In genomic region chr17:74466111-74466784, GRCh38 we compare ENCODE assay signal across 1 cellular context.
TF ChIP-seq lines count a peak whose summit lies in the region.

CD300A (plus strand) TSS chr17:74466634; CDS start chr17:74466704, 70 bp downstream.

TF ChIP-seq in GM12878, 131 proteins besides CTCF, POLR2A, EP300 and RAD21 (continued from another document and continues in another):
- TF ChIP-seq ZNF274 (IDR thresholded peaks at IDR 0.05; ENCODE audit: insufficient read depth, insufficient read length) = no peak
- TF ChIP-seq HDGF (IDR thresholded peaks at IDR 0.05) = 0 out of 2 replicates have a peak, but pooled peaks have one; percentile 23
- 0 out of 2 replicates have a peak, but pooled peaks have one; percentile 48 for TF ChIP-seq MTA2 (IDR thresholded peaks at IDR 0.05; ENCODE audit: low read depth)
- TF ChIP-seq REST (IDR thresholded peaks at IDR 0.05; ENCODE audit: low read depth, low read length) = no peak
- TF ChIP-seq LARP7 (IDR thresholded peaks at IDR 0.05) = no peak
- TF ChIP-seq NR2C2 (IDR thresholded peaks at IDR 0.05; ENCODE audit: borderline replicate concordance, control insufficient read depth, insufficient read length, low read depth) = no peak
- no peak for TF ChIP-seq USF1 (IDR thresholded peaks at IDR 0.05; ENCODE audit: borderline replicate concordance, extremely low read length, insufficient read depth, low read depth, low read length)
- TF ChIP-seq CEBPB (IDR thresholded peaks at IDR 0.05; ENCODE audit: borderline replicate concordance in 1 of 2, low read depth in 2 of 2, low read length in 2 of 2) = no peak
- TF ChIP-seq CBX3 (IDR thresholded peaks at IDR 0.05; ENCODE audit: borderline replicate concordance, low read depth) = no peak
- no peak for TF ChIP-seq FOXM1 (IDR thresholded peaks at IDR 0.05; ENCODE audit: low read depth, low read length)
- TF ChIP-seq SMAD1 (IDR thresholded peaks at IDR 0.05; ENCODE audit: low read depth, partially characterized antibody) = no peak
- TF ChIP-seq YBX1 (IDR thresholded peaks at IDR 0.05) = no peak
- no peak for TF ChIP-seq PRDM15 (CRISPR knock-in tag; IDR thresholded peaks at IDR 0.05)
- TF ChIP-seq NR2C1 (IDR thresholded peaks at IDR 0.05) = no peak
- TF ChIP-seq PML (IDR thresholded peaks at IDR 0.05; ENCODE audit: low read length) = 0 out of 2 replicates have a peak, but pooled peaks have one; percentile 35
- peak; percentile 94 for TF ChIP-seq IKZF1 (conservative IDR thresholded peaks at IDR 0.05)
- TF ChIP-seq EGR1 (IDR thresholded peaks at IDR 0.05; ENCODE audit: borderline replicate concordance in 1 of 2, low read depth in 2 of 2, low read length in 2 of 2) = no peak
- peak; percentile 13; the same call in 1 of the 2 replicates for TF ChIP-seq NBN (IDR thresholded peaks at IDR 0.05)
- peak; percentile 95 for TF ChIP-seq MLLT1 (IDR thresholded peaks at IDR 0.05)
- no peak for TF ChIP-seq STAT3 (IDR thresholded peaks at IDR 0.05; ENCODE audit: low read depth, low read length)
- TF ChIP-seq E2F8 (IDR thresholded peaks at IDR 0.05; ENCODE audit: low read depth, partially characterized antibody) = no peak
- TF ChIP-seq RELB (IDR thresholded peaks at IDR 0.05; ENCODE audit: low read depth) = peak; percentile 89
- TF ChIP-seq RUNX3 (IDR thresholded peaks at IDR 0.05; ENCODE audit: low read length) = peak; percentile 65
- TF ChIP-seq TCF7 (IDR thresholded peaks at IDR 0.05; ENCODE audit: borderline replicate concordance) = no peak
- peak; percentile 90 for TF ChIP-seq SPI1 (IDR thresholded peaks at IDR 0.05; ENCODE audit: borderline replicate concordance, insufficient read depth, low read depth, low read length)
- no peak for TF ChIP-seq MEF2A (IDR thresholded peaks at IDR 0.05; ENCODE audit: insufficient read depth, low read depth, low read length)
- no peak for TF ChIP-seq KAT2A (conservative IDR thresholded peaks at IDR 0.05; ENCODE audit: control insufficient read depth, low read depth, low read length)
- no peak for TF ChIP-seq CUX1 (IDR thresholded peaks at IDR 0.05; ENCODE audit: insufficient replicate concordance, low read depth, low read length)
- peak; percentile 77 for TF ChIP-seq EED (IDR thresholded peaks at IDR 0.05; ENCODE audit: low read depth)
- TF ChIP-seq POLR2AphosphoS2 (IDR thresholded peaks at IDR 0.05; ENCODE audit: low read depth, low read length) = peak; percentile 33; the same call in 1 of the 2 replicates
- TF ChIP-seq ZSCAN29 (IDR thresholded peaks at IDR 0.05) = no peak
- no peak for TF ChIP-seq ZNF207 (IDR thresholded peaks at IDR 0.05; ENCODE audit: borderline replicate concordance)
- TF ChIP-seq SP1 (IDR thresholded peaks at IDR 0.05; ENCODE audit: low read depth, low read length) = no peak
- no peak for TF ChIP-seq PBX3 (IDR thresholded peaks at IDR 0.05; ENCODE audit: insufficient replicate concordance, low read depth, low read length)
- TF ChIP-seq JUND (IDR thresholded peaks at IDR 0.05; ENCODE audit: low read depth, low read length) = no peak
- TF ChIP-seq PAX8 (IDR thresholded peaks at IDR 0.05) = no peak
- TF ChIP-seq FOS (IDR thresholded peaks at IDR 0.05; ENCODE audit: borderline replicate concordance, extremely low read depth, insufficient read length) = no peak
- no peak for TF ChIP-seq NRF1 (conservative IDR thresholded peaks at IDR 0.05; ENCODE audit: low read depth, low read length)
